ENCODE assay signal across 9 cellular contexts in genomic region chr18:21134895-21135294, GRCh38. TPM values are rescaled to one million over a fixed set of nuclear protein-coding genes. Genes with fewer than 3 reads are reported as not detected.
DNase-seq lines count a peak whose midpoint lies in the region; ATAC-seq and TF ChIP-seq lines count a peak whose summit lies in the region.
"Had no signal": no experiment of that assay in that cellular context is flagged by ENCODE, and none has a peak within 500 bp of the region (broad histone marks: within the 10 kb centered on the region; RNA-seq: fewer than 3 reads in every experiment).

No MANE protein-coding gene starts in this region.

- WGBS in spleen, 5 donors, result 43 to 61% (median 53%) methylated on average over 3 of the region's 3 CpGs

- no peak overlapping the region for H3K27ac Mint-ChIP-seq in MCF 10A (ENCODE audit: low read depth, unreplicated experiment)

- no peaks in the 10 kb centered on the region for H3K27me3 ChIP-seq in breast epithelium
- no peaks in the 10 kb centered on the region for H3K27me3 ChIP-seq in spleen (replicated peaks in 1 of 7)

- H4K20me1 ChIP-seq in OCI-LY7 (ENCODE audit: insufficient read depth, low read length), result no peaks in the 10 kb centered on the region

- DNase-seq in MCF 10A (ENCODE audit: unreplicated experiment), result peak; percentile 38
- no peak for DNase-seq in breast epithelium (ENCODE audit: low spot score in 2 of 2)
- DNase-seq in OCI-LY7 (ENCODE audit: low spot score), result peak; percentile 36
- DNase-seq in erythroblast (lab: John Stamatoyannopoulos, UW), result peak; percentile 23 to 30
- no peak for DNase-seq in spleen
- DNase-seq in posterior vena cava (ENCODE audit: low spot score), result no peak
- DNase-seq: NCI-H446 treated with DMSO at 0.1 percent for 48 hours had no signal

- CTCF ChIA-PET in MCF 10A (lab: Yijun Ruan, JAX), result interaction anchor here (0.8 kb wide), 1 partner anchor 19 kb away, joined by 3 read pairs; no protein-coding TSS in a partner anchor
- CTCF ChIA-PET in OCI-LY7 (lab: Charles Lee; ENCODE audit: unreplicated experiment), result no interaction called here

- H3K9me3 ChIP-seq in breast epithelium (no peaks in the 10 kb centered on the region), OCI-LY7 (ENCODE audit: low read length) (no peaks in the 10 kb centered on the region), spleen (peaks cover 0 to 5% (median 0%) of the 10 kb centered on the region in 8 donors)

- no peaks in the 10 kb centered on the region for H3K36me3 Mint-ChIP-seq in MCF 10A (ENCODE audit: insufficient read depth, unreplicated experiment)

- peak; percentile 25 for TF ChIP-seq CTCF in MCF 10A (IDR thresholded peaks at IDR 0.05; ENCODE audit: unreplicated experiment)
- peak in 1 of 3 donors; percentile 19 for TF ChIP-seq CTCF in breast epithelium (IDR thresholded peaks at IDR 0.05)
- TF ChIP-seq CTCF in OCI-LY7 (conservative IDR thresholded peaks at IDR 0.05; ENCODE audit: low read length), result peak; percentile 76
- peak in 8 of 11 experiments; percentile 16 to 47 (median 34) for TF ChIP-seq CTCF in spleen (IDR thresholded peaks at IDR 0.05 in 8 of 11, conservative IDR thresholded peaks at IDR 0.05 in 3 of 11)

- peaks cover 7% of the 10 kb centered on the region for H3K9me3 Mint-ChIP-seq in MCF 10A (ENCODE audit: unreplicated experiment)

- H3K4me3 ChIP-seq in breast epithelium (no peak overlapping the region), OCI-LY7 (ENCODE audit: low read depth, low read length, poor library complexity, severe bottlenecking) (no peak overlapping the region), spleen (no peak overlapping the region)

- H3K4me1 Mint-ChIP-seq in MCF 10A (ENCODE audit: insufficient read depth, unreplicated experiment), result peaks cover 6% of the 10 kb centered on the region

- no peak overlapping the region for H2AFZ ChIP-seq in OCI-LY7 (ENCODE audit: low read length)

- intact Hi-C loops in MCF 10A (cut with micrococcal nuclease) (no loop called here), breast epithelium (cut with DNase I; ENCODE audit: low total_unique reads) (no loop called here), OCI-LY7 (cut with micrococcal nuclease; ENCODE audit: unreplicated experiment) (no loop called here), spleen (cut with DNase I; ENCODE audit: low total_unique reads) (no loop called here), posterior vena cava (cut with DNase I) (no loop called here)

- H3K27ac ChIP-seq in breast epithelium (no peak overlapping the region), OCI-LY7 (ENCODE audit: low read depth, low read length, poor library complexity, severe bottlenecking) (no peak overlapping the region), spleen (no peak overlapping the region)

- ATAC-seq in HG03571 (IDR thresholded peaks at IDR 0.05; ENCODE audit: unreplicated experiment) (no peak), GM19023 (IDR thresholded peaks at IDR 0.05; ENCODE audit: unreplicated experiment) (no peak)

- 0 out of 2 replicates have a peak, but pooled peaks cover 2% of the 10 kb centered on the region for H3K9me2 ChIP-seq in OCI-LY7 (ENCODE audit: insufficient read depth, low read length)

- no peaks in the 10 kb centered on the region for H3K79me2 ChIP-seq in OCI-LY7 (ENCODE audit: insufficient read depth, low read depth, low read length)

- BruUV-seq in MCF 10A (replicated peaks; lab: Mats Ljungman, UMichigan) (no TSS peak), OCI-LY7 (replicated peaks; lab: Mats Ljungman, UMichigan) (no TSS peak)

- POLR2A ChIA-PET in MCF 10A (lab: Yijun Ruan, JAX) (no interaction called here), OCI-LY7 (lab: Charles Lee) (no interaction called here)

- no peak overlapping the region for H3K4me2 ChIP-seq in OCI-LY7 (ENCODE audit: low read length)

- H3K4me3 Mint-ChIP-seq in MCF 10A (ENCODE audit: unreplicated experiment), result no peak overlapping the region

- TF ChIP-seq POLR2A in breast epithelium (IDR thresholded peaks at IDR 0.05) (no peak), erythroblast (IDR thresholded peaks at IDR 0.05; ENCODE audit: low read length) (no peak), spleen (IDR thresholded peaks at IDR 0.05) (no peak)

- H3K36me3 ChIP-seq in breast epithelium, result no peaks in the 10 kb centered on the region
- H3K36me3 ChIP-seq in OCI-LY7 (ENCODE audit: insufficient read depth, low read length), result no peaks in the 10 kb centered on the region
- H3K36me3 ChIP-seq in spleen, result no peaks in the 10 kb centered on the region

- no peaks in the 10 kb centered on the region for H3K4me1 ChIP-seq in breast epithelium
- H3K4me1 ChIP-seq in OCI-LY7 (ENCODE audit: insufficient read depth, low read length, poor library complexity, severe bottlenecking), result no peaks in the 10 kb centered on the region
- peaks cover 0 to 7% (median 0%) of the 10 kb centered on the region in 6 donors for H3K4me1 ChIP-seq in spleen

- no peaks in the 10 kb centered on the region for H3K27me3 Mint-ChIP-seq in MCF 10A (ENCODE audit: insufficient read depth, unreplicated experiment)

RNA-seq across cellular contexts. Expression of gene ROCK1, which starts 23.3 kb away (rescaled TPM):
- 44.6 and 47.9 TPM in 2 replicates for total RNA-seq in MCF 10A (2022)
- 10 to 100 TPM; 79.3 to 99.2 (median 86.6) TPM for total RNA-seq in breast epithelium
- 43.2 and 48.5 TPM in 2 replicates for total RNA-seq in OCI-LY7 (2014; rRNA removed; shearing (Covaris generic))
- total RNA-seq in OCI-LY7 (2022), result 69.6 and 75.6 TPM in 2 replicates
- 100 to 1,000 TPM in 2 of 7 donors, 10 to 100 TPM in 5; 62.7 to 111 (median 88.3) TPM for total RNA-seq in spleen
- 10 to 100 TPM in 1 of 3 donors, 1 to 10 TPM in 2; 8.9 to 14.7 (median 9.1) TPM for polyA plus RNA-seq in spleen
- 100 to 1,000 TPM; 114 to 143 TPM for total RNA-seq in posterior vena cava

Comparison
In these comparisons a context has a peak if more than half of its experiments do, and no peak if none do; other contexts are left out.
1. DNase-seq: peak in MCF 10A (single experiment), OCI-LY7 (single experiment) and erythroblast (2 of 2); none in breast epithelium (0 of 2), spleen (single experiment) and posterior vena cava (single experiment).